In the genomic region with DNA sequence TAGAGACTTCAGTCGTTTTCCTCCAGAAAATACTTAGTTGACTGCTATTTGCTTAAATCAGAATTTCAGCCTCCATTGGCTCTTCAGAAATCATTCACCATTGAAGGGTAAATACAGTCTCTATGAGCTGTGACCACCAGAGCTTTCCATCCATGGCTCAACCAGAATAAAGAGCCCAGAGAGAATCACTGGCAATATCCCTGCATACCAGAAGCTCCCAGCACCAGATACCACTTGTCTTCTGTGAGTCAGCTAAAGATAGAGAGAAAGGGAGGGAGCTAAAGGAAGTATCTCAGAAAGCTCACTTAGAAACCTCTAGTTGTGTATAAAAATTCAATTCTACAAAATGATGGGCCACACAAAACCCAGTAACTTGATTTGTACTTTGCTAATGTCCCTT, we compare ENCODE assay signal across 1 cellular context.
TF ChIP-seq lines count a peak whose summit lies in the region.

No MANE protein-coding gene starts in this region.

TF ChIP-seq in SK-N-SH, 30 proteins besides CTCF, POLR2A, EP300 and RAD21 (continued from another document):
- TF ChIP-seq REST (IDR thresholded peaks at IDR 0.05; ENCODE audit: low read depth, low read length): no peak
- no peak for TF ChIP-seq GABPA (IDR thresholded peaks at IDR 0.05; ENCODE audit: low read depth)
- no peak for TF ChIP-seq TCF12 (IDR thresholded peaks at IDR 0.05)
- no peak for TF ChIP-seq JUND (IDR thresholded peaks at IDR 0.05)
